In the genomic region with DNA sequence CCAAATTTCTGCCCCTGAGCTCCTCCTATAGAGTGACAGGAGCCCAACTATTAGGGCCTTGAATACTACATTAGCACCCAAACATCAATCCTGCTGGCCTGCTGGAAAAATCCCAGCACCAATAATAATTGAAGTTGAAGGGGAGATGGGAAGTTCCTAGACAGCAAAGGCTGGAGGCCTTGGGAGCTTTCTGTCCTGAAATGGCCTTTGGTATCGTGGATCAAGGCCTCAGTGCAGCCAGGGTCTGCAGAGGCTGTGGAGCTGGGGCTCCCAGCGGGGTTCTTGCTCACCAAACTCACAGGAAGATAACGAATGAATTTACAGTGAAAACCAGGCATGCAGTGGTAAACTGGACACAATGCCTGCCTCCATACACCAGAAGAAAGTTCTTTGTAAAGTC, we compare ENCODE assay signal across 10 cellular contexts. TPM values are rescaled to one million over a fixed set of nuclear protein-coding genes. Genes with fewer than 3 reads are reported as not detected.
DNase-seq lines count a peak whose midpoint lies in the region; ATAC-seq and TF ChIP-seq lines count a peak whose summit lies in the region.
"Had no signal": no experiment of that assay in that cellular context is flagged by ENCODE, and none has a peak within 500 bp of the region (broad histone marks: within the 10 kb centered on the region; RNA-seq: fewer than 3 reads in every experiment).

No MANE protein-coding gene starts in this region.

- TF ChIP-seq EP300 in upper lobe of left lung (IDR thresholded peaks at IDR 0.05) = no peak

- no peak for ATAC-seq in Right ventricle myocardium superior (ENCODE audit: poor library complexity)
- no peak for ATAC-seq in central memory CD8-positive, alpha-beta T cell (replicated peaks; ENCODE audit: extremely low read depth, poor library complexity, severe bottlenecking)
- ATAC-seq in naive thymus-derived CD4-positive, alpha-beta T cell = no peak
- ATAC-seq in upper lobe of left lung (ENCODE audit: low FRiP score in 2 of 2) = no peak
- ATAC-seq in HG02973 (IDR thresholded peaks at IDR 0.05; ENCODE audit: unreplicated experiment) = no peak
- ATAC-seq in GM18870 (IDR thresholded peaks at IDR 0.05; ENCODE audit: unreplicated experiment) = no peak
- ATAC-seq: left ventricle myocardium superior had no signal

- H3K9me3 ChIP-seq in cardiac muscle cell (ENCODE audit: low read depth) (no peaks in the 10 kb centered on the region), upper lobe of left lung (no peaks in the 10 kb centered on the region)
- no peaks in the 10 kb centered on the region for H3K9me3 ChIP-seq in naive thymus-derived CD4-positive, alpha-beta T cell (ENCODE audit: control insufficient read depth in 2 of 3, low read length in 3 of 3)

- peak overlapping the region; percentile 89 for H3K27ac Mint-ChIP-seq in central memory CD8-positive, alpha-beta T cell (ENCODE audit: low read depth)
- peak overlapping the region; percentile 88 to 98 (median 96) for H3K27ac Mint-ChIP-seq in naive thymus-derived CD4-positive, alpha-beta T cell

- no peaks in the 10 kb centered on the region for H3K27me3 ChIP-seq in cardiac muscle cell
- H3K27me3 ChIP-seq in naive thymus-derived CD4-positive, alpha-beta T cell (ENCODE audit: control insufficient read depth in 2 of 2, insufficient read depth in 2 of 2, low read length in 2 of 2) = no peaks in the 10 kb centered on the region
- no peaks in the 10 kb centered on the region for H3K27me3 ChIP-seq in upper lobe of left lung

- 76 to 77% methylated on average over 3 of the region's 3 CpGs for WGBS in upper lobe of left lung, 2 donors

- H3K36me3 Mint-ChIP-seq in central memory CD8-positive, alpha-beta T cell (ENCODE audit: insufficient read depth) = no peaks in the 10 kb centered on the region
- H3K36me3 Mint-ChIP-seq in naive thymus-derived CD4-positive, alpha-beta T cell = peaks cover 0 to 2% (median under 1%) of the 10 kb centered on the region in 5 donors

- H3K4me1 Mint-ChIP-seq in central memory CD8-positive, alpha-beta T cell = peaks cover 10% of the 10 kb centered on the region
- H3K4me1 Mint-ChIP-seq in naive thymus-derived CD4-positive, alpha-beta T cell = peaks cover 14 to 40% (median 26%) of the 10 kb centered on the region in 7 donors

- CTCF ChIA-PET in naive thymus-derived CD4-positive, alpha-beta T cell (lab: Charles Lee) = interaction anchor here (0.7 to 1.6 kb wide), 2 partner anchors 28 to 919 kb away, joined by 3 read pairs; no protein-coding TSS in a partner anchor

- H3K4me3 Mint-ChIP-seq in central memory CD8-positive, alpha-beta T cell = no peak overlapping the region
- peak overlapping the region in 5 of 10 donors; percentile 40 to 84 (median 73) for H3K4me3 Mint-ChIP-seq in naive thymus-derived CD4-positive, alpha-beta T cell

- no peaks in the 10 kb centered on the region for H3K27me3 Mint-ChIP-seq in central memory CD8-positive, alpha-beta T cell
- no peaks in the 10 kb centered on the region for H3K27me3 Mint-ChIP-seq in naive thymus-derived CD4-positive, alpha-beta T cell

- DNase-seq in cardiac muscle cell (ENCODE audit: low read depth in 1 of 2, low spot score in 1 of 2) = no peak
- no peak for DNase-seq in Right ventricle myocardium superior
- DNase-seq in central memory CD8-positive, alpha-beta T cell (ENCODE audit: low spot score in 2 of 2) = no peak
- DNase-seq in naive thymus-derived CD4-positive, alpha-beta T cell = no peak
- DNase-seq in upper lobe of left lung = no peak
- DNase-seq in NCI-H1092 (lab: John Stamatoyannopoulos, UW) = no peak
- DNase-seq: GM23248, left ventricle myocardium superior had no signal

- POLR2A ChIA-PET in naive thymus-derived CD4-positive, alpha-beta T cell (lab: Charles Lee) = interaction anchor here (0.8 to 2.4 kb wide), 4 partner anchors 9 to 290 kb away, joined by 3 to 39 read pairs (median 3); a partner anchor contains a TSS

- no peak for TF ChIP-seq POLR2A in upper lobe of left lung (IDR thresholded peaks at IDR 0.05)

- TF ChIP-seq CTCF in cardiac muscle cell (IDR thresholded peaks at IDR 0.05; ENCODE audit: low read depth, low read length) (no peak), upper lobe of left lung (IDR thresholded peaks at IDR 0.05) (no peak)

- no peaks in the 10 kb centered on the region for H3K9me3 Mint-ChIP-seq in central memory CD8-positive, alpha-beta T cell
- peaks cover 0 to 3% (median 0%) of the 10 kb centered on the region in 11 donors for H3K9me3 Mint-ChIP-seq in naive thymus-derived CD4-positive, alpha-beta T cell

- H3K36me3 ChIP-seq in cardiac muscle cell (no peaks in the 10 kb centered on the region), upper lobe of left lung (no peaks in the 10 kb centered on the region)
- peaks cover 0 to 1% (median 0%) of the 10 kb centered on the region in 3 experiments for H3K36me3 ChIP-seq in naive thymus-derived CD4-positive, alpha-beta T cell (ENCODE audit: control insufficient read depth in 2 of 3, insufficient read depth in 3 of 3, low read length in 3 of 3)

- H3K4me1 ChIP-seq in cardiac muscle cell (ENCODE audit: low read depth) (peaks cover 40% of the 10 kb centered on the region), upper lobe of left lung (peaks cover 56 to 70% (median 64%) of the 10 kb centered on the region in 4 donors)
- peaks cover 13 to 17% of the 10 kb centered on the region in 2 donors for H3K4me1 ChIP-seq in naive thymus-derived CD4-positive, alpha-beta T cell (ENCODE audit: control insufficient read depth in 2 of 2, insufficient read depth in 2 of 2, low read length in 2 of 2)

- no peak overlapping the region for H3K4me3 ChIP-seq in cardiac muscle cell
- peak overlapping the region; percentile 2 for H3K4me3 ChIP-seq in naive thymus-derived CD4-positive, alpha-beta T cell (ENCODE audit: low read length)
- H3K4me3 ChIP-seq in upper lobe of left lung = no peak overlapping the region
- H3K4me3 ChIP-seq: GM23248 had no signal

- intact Hi-C loops in Right ventricle myocardium superior (cut with DNase I) = no loop called here
- intact Hi-C loops in naive thymus-derived CD4-positive, alpha-beta T cell (cut with micrococcal nuclease) = loop anchor here (1.0 to 5.0 kb wide), 3 partner anchors 9 to 56 kb away; a partner anchor contains a TSS

- peak overlapping the region; percentile 5 for H3K27ac ChIP-seq in cardiac muscle cell
- H3K27ac ChIP-seq in naive thymus-derived CD4-positive, alpha-beta T cell (ENCODE audit: low read depth, low read length) = peak overlapping the region; percentile 67
- H3K27ac ChIP-seq in upper lobe of left lung = peak overlapping the region; percentile 40 to 80 (median 65)
- H3K27ac ChIP-seq: GM23248 had no signal

RNA-seq across cellular contexts. Expression of a gene that starts 9.2 kb away (rescaled TPM):
- total RNA-seq in cardiac muscle cell (27.4 and 34.9 TPM in 2 replicates), Right ventricle myocardium superior (13.5 TPM), upper lobe of left lung (10 to 100 TPM; 24.3 to 47.1 (median 37.3) TPM)
- polyA plus RNA-seq in cardiac muscle cell = 10.2 and 13.6 TPM in 2 replicates
- 10 to 100 TPM; 22.2 to 40.0 (median 27.8) TPM for total RNA-seq in naive thymus-derived CD4-positive, alpha-beta T cell
- 1 to 10 TPM; 2.2 to 7.3 TPM for polyA plus RNA-seq in naive thymus-derived CD4-positive, alpha-beta T cell

RNA-seq across cellular contexts. Expression of a gene that starts 47.7 kb away (rescaled TPM):
- total RNA-seq in cardiac muscle cell (407 and 422 TPM in 2 replicates), Right ventricle myocardium superior (326 TPM), upper lobe of left lung (100 to 1,000 TPM; 130 to 418 (median 248) TPM)
- 213 and 387 TPM in 2 replicates for polyA plus RNA-seq in cardiac muscle cell
- 100 to 1,000 TPM; 383 to 586 (median 525) TPM for total RNA-seq in naive thymus-derived CD4-positive, alpha-beta T cell
- polyA plus RNA-seq in naive thymus-derived CD4-positive, alpha-beta T cell = 100 to 1,000 TPM; 338 to 419 TPM

RNA-seq across cellular contexts. Expression of a gene that starts 52.8 kb away (rescaled TPM):
- 49.9 and 59.1 TPM in 2 replicates for total RNA-seq in cardiac muscle cell
- 43.8 and 44.2 TPM in 2 replicates for polyA plus RNA-seq in cardiac muscle cell
- 17.1 TPM for total RNA-seq in Right ventricle myocardium superior
- 10 to 100 TPM; 18.9 to 26.2 (median 20.4) TPM for total RNA-seq in naive thymus-derived CD4-positive, alpha-beta T cell
- polyA plus RNA-seq in naive thymus-derived CD4-positive, alpha-beta T cell = 10 to 100 TPM; 14.3 to 18.5 TPM
- 10 to 100 TPM; 22.4 to 49.2 (median 38.2) TPM for total RNA-seq in upper lobe of left lung

RNA-seq across cellular contexts. Expression of a gene that starts 56.5 kb away (rescaled TPM):
- total RNA-seq in cardiac muscle cell (0.80 and 0.99 TPM in 2 replicates), Right ventricle myocardium superior (0.30 TPM), upper lobe of left lung (1 to 10 TPM in 3 of 6 donors, under 1 TPM in 2, not detected in 1; 0.46 to 7.2 (median 1.2) TPM)
- 1.1 and 2.5 TPM in 2 replicates for polyA plus RNA-seq in cardiac muscle cell
- under 1 TPM in 1 of 5 experiments, not detected in 4; 0.31 TPM for total RNA-seq in naive thymus-derived CD4-positive, alpha-beta T cell
- not detected for polyA plus RNA-seq in naive thymus-derived CD4-positive, alpha-beta T cell

RNA-seq across cellular contexts. Expression of a gene that starts 56.6 kb away (rescaled TPM):
- 63.3 and 127 TPM in 2 replicates for total RNA-seq in cardiac muscle cell
- polyA plus RNA-seq in cardiac muscle cell = 124 and 183 TPM in 2 replicates
- 85.7 TPM for total RNA-seq in Right ventricle myocardium superior
- total RNA-seq in naive thymus-derived CD4-positive, alpha-beta T cell = 10 to 100 TPM; 25.9 to 67.8 (median 43.9) TPM
- polyA plus RNA-seq in naive thymus-derived CD4-positive, alpha-beta T cell = 100 to 1,000 TPM; 108 to 137 TPM
- 100 to 1,000 TPM in 2 of 6 donors, 10 to 100 TPM in 4; 48.9 to 152 (median 71.7) TPM for total RNA-seq in upper lobe of left lung

Comparison
In these comparisons a context has a peak if more than half of its experiments do, and no peak if none do; other contexts are left out.
1. H3K27ac ChIP-seq: peak in every context shown above with its lines; median percentile 67 in naive thymus-derived CD4-positive, alpha-beta T cell; 65 in upper lobe of left lung; 5 in cardiac muscle cell.